In the genomic region with DNA sequence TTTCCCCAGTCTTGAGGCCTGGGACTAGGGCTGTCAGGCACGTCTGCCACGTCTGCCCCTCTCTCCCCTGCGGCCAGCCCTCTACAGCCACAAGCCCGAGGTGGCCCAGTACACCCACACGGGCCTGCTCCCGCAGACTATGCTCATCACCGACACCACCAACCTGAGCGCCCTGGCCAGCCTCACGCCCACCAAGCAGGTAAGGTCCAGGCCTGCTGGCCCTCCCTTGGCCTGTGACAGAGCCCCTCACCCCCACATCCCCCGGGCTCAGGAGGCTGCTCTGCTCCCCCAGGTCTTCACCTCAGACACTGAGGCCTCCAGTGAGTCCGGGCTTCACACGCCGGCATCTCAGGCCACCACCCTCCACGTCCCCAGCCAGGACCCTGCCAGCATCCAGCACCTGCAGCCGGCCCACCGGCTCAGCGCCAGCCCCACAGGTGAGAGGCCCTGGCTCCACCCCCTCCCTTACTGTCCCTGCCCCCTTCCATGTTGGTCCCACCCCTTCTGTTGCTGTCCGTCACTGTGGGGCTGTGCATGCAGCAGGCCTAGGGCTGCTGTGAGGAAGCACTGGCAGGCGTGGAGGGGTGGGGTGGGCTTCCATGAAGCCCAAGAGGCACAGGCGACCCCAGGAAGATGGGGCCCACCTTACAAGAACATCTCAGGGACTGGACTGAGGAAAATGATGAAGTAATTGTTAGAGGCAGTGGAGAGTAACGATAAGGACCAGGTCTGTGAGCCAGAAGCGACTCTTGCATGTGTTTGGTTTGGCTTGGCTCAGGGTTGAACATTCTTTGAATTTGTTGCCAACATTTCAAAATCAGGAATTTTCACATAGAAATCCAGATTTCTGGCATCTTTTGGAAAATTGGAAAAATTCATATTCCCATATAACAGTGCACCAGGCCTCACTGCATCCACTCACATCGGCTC, we compare ENCODE assay signal across 1 cellular context.
TF ChIP-seq lines count a peak whose summit lies in the region.

No MANE protein-coding gene starts in this region.

TF ChIP-seq in K562, 482 proteins besides CTCF, POLR2A, EP300 and RAD21:
- TF ChIP-seq SUPT5H (IDR thresholded peaks at IDR 0.05), result peak; percentile 32; the same call in 1 of the 2 replicates
- peak; percentile 54; the same call in 1 of the 2 replicates for TF ChIP-seq POLR2G (IDR thresholded peaks at IDR 0.05; ENCODE audit: low read depth, low read length)
- TF ChIP-seq, protein P1, sequence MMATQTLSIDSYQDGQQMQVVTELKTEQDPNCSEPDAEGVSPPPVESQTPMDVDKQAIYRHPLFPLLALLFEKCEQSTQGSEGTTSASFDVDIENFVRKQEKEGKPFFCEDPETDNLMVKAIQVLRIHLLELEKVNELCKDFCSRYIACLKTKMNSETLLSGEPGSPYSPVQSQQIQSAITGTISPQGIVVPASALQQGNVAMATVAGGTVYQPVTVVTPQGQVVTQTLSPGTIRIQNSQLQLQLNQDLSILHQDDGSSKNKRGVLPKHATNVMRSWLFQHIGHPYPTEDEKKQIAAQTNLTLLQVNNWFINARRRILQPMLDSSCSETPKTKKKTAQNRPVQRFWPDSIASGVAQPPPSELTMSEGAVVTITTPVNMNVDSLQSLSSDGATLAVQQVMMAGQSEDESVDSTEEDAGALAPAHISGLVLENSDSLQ (IDR thresholded peaks at IDR 0.05), result peak; percentile 82
- TF ChIP-seq TAF9B (IDR thresholded peaks at IDR 0.05; ENCODE audit: partially characterized antibody), result no peak
